Comparison of ENCODE assay signal across 1 cellular context in genomic region chr12:57866308-57867019, GRCh38.
TF ChIP-seq lines count a peak whose summit lies in the region.

No MANE protein-coding gene starts in this region.

TF ChIP-seq in endothelial cell of umbilical vein, 7 proteins besides CTCF, POLR2A, EP300 and RAD21:
- TF ChIP-seq POLR2AphosphoS5 (IDR thresholded peaks at IDR 0.05; ENCODE audit: insufficient read depth, low read depth, low read length): no peak
- TF ChIP-seq MAX (IDR thresholded peaks at IDR 0.05; ENCODE audit: insufficient read depth, insufficient read length): no peak
- no peak for TF ChIP-seq JUN (IDR thresholded peaks at IDR 0.05; ENCODE audit: borderline replicate concordance, insufficient read depth, insufficient read length, low read depth)
- no peak for TF ChIP-seq GATA2 (IDR thresholded peaks at IDR 0.05; ENCODE audit: insufficient read depth, insufficient read length, low read depth, low read length)
- TF ChIP-seq MYC (IDR thresholded peaks at IDR 0.05; ENCODE audit: low read depth, low read length): no peak
- no peak for TF ChIP-seq EZH2 (IDR thresholded peaks at IDR 0.05; ENCODE audit: borderline replicate concordance, low read depth, low read length, severe bottlenecking)
- TF ChIP-seq FOS (IDR thresholded peaks at IDR 0.05; ENCODE audit: borderline replicate concordance, insufficient read depth, low read length): no peak
